In the genomic region with DNA sequence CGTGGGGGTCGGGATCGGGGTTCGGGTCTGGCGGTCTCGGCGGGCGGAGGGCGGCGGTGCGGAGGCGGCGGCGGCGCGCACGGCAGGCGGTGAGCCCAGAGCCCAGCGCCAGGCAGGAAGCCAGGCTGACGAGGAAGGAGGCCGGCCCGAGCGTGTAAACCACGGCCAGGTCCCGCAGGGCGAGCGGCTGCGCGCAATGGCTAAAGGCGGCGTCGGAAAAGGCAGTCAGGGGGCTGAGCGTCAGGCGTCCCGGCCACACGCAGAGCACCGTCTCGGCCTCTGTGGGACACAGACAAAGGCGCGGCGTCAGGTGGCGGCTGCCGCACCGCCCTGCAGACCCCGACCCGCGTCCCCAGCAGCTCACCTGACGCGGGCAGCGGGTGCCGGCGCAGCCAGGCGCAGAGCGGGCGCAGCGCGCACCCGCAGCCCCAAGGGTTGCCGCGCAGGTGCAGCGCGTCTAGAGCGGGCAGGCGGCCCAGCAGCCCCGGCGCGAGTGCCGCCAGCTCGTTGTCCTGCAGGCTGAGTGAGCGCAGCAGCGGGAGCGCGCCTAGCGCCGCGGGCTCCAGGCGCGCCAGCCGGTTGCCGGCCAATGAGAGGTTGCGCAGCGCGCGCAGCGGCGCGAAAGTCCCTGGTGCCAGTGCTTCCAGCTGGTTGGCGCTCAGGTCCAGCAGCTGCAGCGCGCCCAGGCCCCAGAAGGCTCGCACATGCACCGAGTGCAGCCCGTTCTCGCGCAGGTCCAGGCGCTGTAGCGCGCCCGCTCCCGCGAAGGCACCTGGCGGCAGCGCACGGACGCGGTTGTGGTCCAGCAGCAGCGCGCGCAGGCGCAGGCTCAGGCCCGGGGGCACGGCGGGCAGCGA, we compare ENCODE assay signal across 1 cellular context.
A peak's percentile ranks its signal among the peaks of the same experiment; 100 is the strongest.
TF ChIP-seq lines count a peak whose summit lies in the region.

No MANE protein-coding gene starts in this region.

TF ChIP-seq in HEK293, 187 proteins besides CTCF, POLR2A, EP300 and RAD21 (continued from another document):
- TF ChIP-seq, protein P1, sequence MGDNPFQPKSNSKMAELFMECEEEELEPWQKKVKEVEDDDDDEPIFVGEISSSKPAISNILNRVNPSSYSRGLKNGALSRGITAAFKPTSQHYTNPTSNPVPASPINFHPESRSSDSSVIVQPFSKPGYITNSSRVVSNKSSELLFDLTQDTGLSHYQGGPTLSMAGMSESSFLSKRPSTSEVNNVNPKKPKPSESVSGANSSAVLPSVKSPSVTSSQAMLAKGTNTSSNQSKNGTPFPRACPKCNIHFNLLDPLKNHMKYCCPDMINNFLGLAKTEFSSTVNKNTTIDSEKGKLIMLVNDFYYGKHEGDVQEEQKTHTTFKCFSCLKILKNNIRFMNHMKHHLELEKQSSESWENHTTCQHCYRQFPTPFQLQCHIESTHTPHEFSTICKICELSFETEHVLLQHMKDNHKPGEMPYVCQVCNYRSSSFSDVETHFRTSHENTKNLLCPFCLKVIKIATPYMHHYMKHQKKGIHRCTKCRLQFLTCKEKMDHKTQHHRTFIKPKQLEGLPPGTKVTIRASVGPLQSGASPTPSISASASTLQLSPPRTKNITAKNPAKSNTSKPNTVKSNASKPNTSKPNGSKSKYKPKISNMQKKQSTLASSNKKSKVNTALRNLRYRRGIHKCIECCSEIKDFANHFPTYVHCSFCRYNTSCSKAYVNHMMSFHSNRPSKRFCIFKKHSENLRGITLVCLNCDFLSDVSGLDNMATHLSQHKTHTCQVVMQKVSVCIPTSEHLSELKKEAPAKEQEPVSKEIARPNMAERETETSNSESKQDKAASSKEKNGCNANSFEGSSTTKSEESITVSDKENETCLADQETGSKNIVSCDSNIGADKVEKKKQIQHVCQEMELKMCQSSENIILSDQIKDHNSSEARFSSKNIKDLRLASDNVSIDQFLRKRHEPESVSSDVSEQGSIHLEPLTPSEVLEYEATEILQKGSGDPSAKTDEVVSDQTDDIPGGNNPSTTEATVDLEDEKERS (tag by site-specific recombination; IDR thresholded peaks at IDR 0.05): no peak
- TF ChIP-seq ZBTB8A (tag by site-specific recombination; IDR thresholded peaks at IDR 0.05) (peak; percentile 80), WT1 (tag by site-specific recombination; IDR thresholded peaks at IDR 0.05) (no peak), ZNF837 (tag by site-specific recombination; IDR thresholded peaks at IDR 0.05) (no peak), ZFP37 (tag by site-specific recombination; IDR thresholded peaks at IDR 0.05) (no peak), SP2 (tag by site-specific recombination; IDR thresholded peaks at IDR 0.05) (peak; percentile 21; the same call in 1 of the 2 replicates), ZNF341 (tag by site-specific recombination; IDR thresholded peaks at IDR 0.05; ENCODE audit: low read depth) (no peak), ZNF514 (tag by site-specific recombination; IDR thresholded peaks at IDR 0.05) (no peak), SP3 (tag by site-specific recombination; IDR thresholded peaks at IDR 0.05) (no peak), ZNF560 (tag by site-specific recombination; IDR thresholded peaks at IDR 0.05; ENCODE audit: borderline replicate concordance) (no peak), IKZF3 (tag by site-specific recombination; IDR thresholded peaks at IDR 0.05) (0 out of 2 replicates have a peak, but pooled peaks have one; percentile 7), ZNF23 (tag by site-specific recombination; IDR thresholded peaks at IDR 0.05; ENCODE audit: borderline replicate concordance) (no peak), FEZF1 (tag by site-specific recombination; IDR thresholded peaks at IDR 0.05) (no peak)
- TF ChIP-seq, protein P2, sequence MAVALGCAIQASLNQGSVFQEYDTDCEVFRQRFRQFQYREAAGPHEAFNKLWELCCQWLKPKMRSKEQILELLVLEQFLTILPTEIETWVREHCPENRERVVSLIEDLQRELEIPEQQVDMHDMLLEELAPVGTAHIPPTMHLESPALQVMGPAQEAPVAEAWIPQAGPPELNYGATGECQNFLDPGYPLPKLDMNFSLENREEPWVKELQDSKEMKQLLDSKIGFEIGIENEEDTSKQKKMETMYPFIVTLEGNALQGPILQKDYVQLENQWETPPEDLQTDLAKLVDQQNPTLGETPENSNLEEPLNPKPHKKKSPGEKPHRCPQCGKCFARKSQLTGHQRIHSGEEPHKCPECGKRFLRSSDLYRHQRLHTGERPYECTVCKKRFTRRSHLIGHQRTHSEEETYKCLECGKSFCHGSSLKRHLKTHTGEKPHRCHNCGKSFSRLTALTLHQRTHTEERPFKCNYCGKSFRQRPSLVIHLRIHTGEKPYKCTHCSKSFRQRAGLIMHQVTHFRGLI (tag by site-specific recombination; IDR thresholded peaks at IDR 0.05): peak; percentile 76
- TF ChIP-seq, protein P3, sequence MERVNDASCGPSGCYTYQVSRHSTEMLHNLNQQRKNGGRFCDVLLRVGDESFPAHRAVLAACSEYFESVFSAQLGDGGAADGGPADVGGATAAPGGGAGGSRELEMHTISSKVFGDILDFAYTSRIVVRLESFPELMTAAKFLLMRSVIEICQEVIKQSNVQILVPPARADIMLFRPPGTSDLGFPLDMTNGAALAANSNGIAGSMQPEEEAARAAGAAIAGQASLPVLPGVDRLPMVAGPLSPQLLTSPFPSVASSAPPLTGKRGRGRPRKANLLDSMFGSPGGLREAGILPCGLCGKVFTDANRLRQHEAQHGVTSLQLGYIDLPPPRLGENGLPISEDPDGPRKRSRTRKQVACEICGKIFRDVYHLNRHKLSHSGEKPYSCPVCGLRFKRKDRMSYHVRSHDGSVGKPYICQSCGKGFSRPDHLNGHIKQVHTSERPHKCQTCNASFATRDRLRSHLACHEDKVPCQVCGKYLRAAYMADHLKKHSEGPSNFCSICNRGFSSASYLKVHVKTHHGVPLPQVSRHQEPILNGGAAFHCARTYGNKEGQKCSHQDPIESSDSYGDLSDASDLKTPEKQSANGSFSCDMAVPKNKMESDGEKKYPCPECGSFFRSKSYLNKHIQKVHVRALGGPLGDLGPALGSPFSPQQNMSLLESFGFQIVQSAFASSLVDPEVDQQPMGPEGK (tag by site-specific recombination; IDR thresholded peaks at IDR 0.05): no peak
- TF ChIP-seq, protein P4, sequence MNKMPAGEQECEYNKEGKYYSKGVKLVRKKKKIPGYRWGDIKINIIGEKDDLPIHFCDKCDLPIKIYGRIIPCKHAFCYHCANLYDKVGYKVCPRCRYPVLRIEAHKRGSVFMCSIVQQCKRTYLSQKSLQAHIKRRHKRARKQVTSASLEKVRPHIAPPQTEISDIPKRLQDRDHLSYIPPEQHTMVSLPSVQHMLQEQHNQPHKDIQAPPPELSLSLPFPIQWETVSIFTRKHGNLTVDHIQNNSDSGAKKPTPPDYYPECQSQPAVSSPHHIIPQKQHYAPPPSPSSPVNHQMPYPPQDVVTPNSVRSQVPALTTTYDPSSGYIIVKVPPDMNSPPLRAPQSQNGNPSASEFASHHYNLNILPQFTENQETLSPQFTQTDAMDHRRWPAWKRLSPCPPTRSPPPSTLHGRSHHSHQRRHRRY (tag by site-specific recombination; IDR thresholded peaks at IDR 0.05): no peak
